ENCODE assay signal across 11 cellular contexts in the genomic region with DNA sequence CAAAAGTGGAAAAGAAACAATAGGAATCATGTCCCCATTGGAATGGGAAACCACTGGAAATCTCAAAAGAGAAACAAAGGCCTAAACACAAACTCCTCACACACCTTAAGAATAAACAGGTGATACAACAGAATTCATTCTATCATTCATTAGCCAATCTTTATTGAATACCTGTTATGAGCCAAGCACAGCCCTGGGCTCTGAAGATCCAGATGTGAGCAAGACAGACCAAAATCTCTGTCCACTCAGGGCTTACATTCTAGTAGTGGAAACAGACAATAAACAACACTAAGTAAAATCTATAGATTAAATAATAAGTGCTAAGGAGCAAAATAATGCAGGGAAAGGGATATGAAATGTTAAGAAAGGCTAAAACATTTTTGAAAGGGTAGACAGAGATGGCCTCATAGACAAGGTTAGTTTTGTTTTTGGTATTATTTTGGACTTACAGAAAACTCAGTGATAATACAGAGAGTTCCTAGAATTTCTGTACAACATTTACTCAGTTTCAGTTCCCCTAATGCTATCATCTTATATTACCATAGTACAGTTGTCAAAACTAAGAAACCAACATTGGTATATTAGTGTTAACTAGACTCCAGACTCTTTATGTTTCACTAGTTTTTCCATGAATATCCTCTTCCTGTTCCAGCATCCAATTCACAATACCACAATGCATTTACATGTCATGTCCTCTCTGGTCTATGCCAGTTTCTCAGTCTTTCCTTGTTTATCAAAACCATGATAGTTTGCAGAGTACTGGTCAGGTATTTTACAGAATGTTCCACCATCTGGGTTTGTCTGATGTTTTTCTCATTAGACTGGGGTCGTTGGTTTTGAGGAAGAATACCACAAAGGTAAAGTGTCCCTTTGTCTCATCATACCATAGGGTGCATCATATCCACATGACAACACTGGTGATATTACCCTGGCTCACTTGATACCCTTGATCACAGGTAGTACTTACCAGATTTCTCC.
A peak's percentile ranks its signal among the peaks of the same experiment; 100 is the strongest.
DNase-seq lines count a peak whose midpoint lies in the region; ATAC-seq, FAIRE-seq and TF ChIP-seq lines count a peak whose summit lies in the region.
"Had no signal": no experiment of that assay in that cellular context is flagged by ENCODE, and none has a peak within 500 bp of the region (broad histone marks: within the 10 kb centered on the region; RNA-seq: fewer than 3 reads in every experiment).

No MANE protein-coding gene starts in this region.

- peaks cover 33% of the 10 kb centered on the region for H3K4me1 ChIP-seq in GM12878 (ENCODE audit: control insufficient read depth, insufficient read depth, low read length)
- peaks cover 22 to 31% of the 10 kb centered on the region in 2 donors for H3K4me1 ChIP-seq in gastrocnemius medialis

- no peaks in the 10 kb centered on the region for H4K20me1 ChIP-seq in GM12878 (ENCODE audit: control insufficient read depth, insufficient read depth)

- 4% methylated on average over 1 of the region's 1 CpG for WGBS in GM12878 (ENCODE audit: insufficient coverage, insufficient replicate concordance, low lambda C conversion rate, missing lambda C conversion rate)

- H3K4me3 ChIP-seq in GM12878 (no peak overlapping the region), gastrocnemius medialis (no peak overlapping the region), foreskin fibroblast (ENCODE audit: low read depth in 1 of 2, low read length in 2 of 2) (no peak overlapping the region)
- H3K4me3 ChIP-seq: thoracic aorta had no signal

- RAD21 ChIA-PET in GM12878 (lab: Charles Lee; ENCODE audit: unreplicated experiment): interaction anchor here (0.7 to 0.9 kb wide), 2 partner anchors 13 to 84 kb away, joined by 3 read pairs; no protein-coding TSS in a partner anchor

- POLR2A ChIA-PET in GM12878 (lab: Charles Lee): interaction anchor here (0.6 kb wide), 1 partner anchor 465 kb away, joined by 4 read pairs; no protein-coding TSS in a partner anchor

- intact Hi-C loops in GM12878 (cut with micrococcal nuclease; ENCODE audit: unreplicated experiment): loop anchor here (5.0 kb wide), 1 partner anchor 168 kb away; no protein-coding TSS in a partner anchor
- intact Hi-C loops in gastrocnemius medialis (cut with DNase I; ENCODE audit: low total_unique reads): no loop called here

- H2AFZ ChIP-seq in GM12878 (ENCODE audit: control insufficient read depth, low read depth, low read length): 0 out of 2 replicates have a peak overlapping the region, but pooled peaks have one; percentile 16

- DNase-seq in GM12878 (ENCODE audit: low read depth, low spot score): peak; percentile 21
- no peak for DNase-seq in gastrocnemius medialis
- DNase-seq in foreskin fibroblast: no peak
- DNase-seq in stimulated activated naive CD4-positive, alpha-beta T cell treated with Interleukin-2 at 50 U/mL for 16 hours (lab: John Stamatoyannopoulos, UW): no peak
- DNase-seq in HuH-7 (ENCODE audit: low spot score): no peak
- DNase-seq: NCI-H526 treated with DMSO at 0.1 percent for 48 hours had no signal

- ATAC-seq in GM18858 (IDR thresholded peaks at IDR 0.05; ENCODE audit: unreplicated experiment) (peak; percentile 92), GM21423 (IDR thresholded peaks at IDR 0.05; ENCODE audit: unreplicated experiment) (peak; percentile 81), HG03135 (IDR thresholded peaks at IDR 0.05; ENCODE audit: unreplicated experiment) (peak; percentile 89), GM12878 (peak; percentile 96), gastrocnemius medialis (no peak)

- H3K36me3 ChIP-seq in GM12878 (ENCODE audit: control insufficient read depth in 2 of 2, insufficient read depth in 2 of 2, low read length in 1 of 2) (no peaks in the 10 kb centered on the region), gastrocnemius medialis (no peaks in the 10 kb centered on the region)
- H3K36me3 ChIP-seq: thoracic aorta had no signal

- H3K9me3 ChIP-seq in GM12878 (replicated peaks; ENCODE audit: control insufficient read depth, insufficient read depth, low read length) (no peaks in the 10 kb centered on the region), gastrocnemius medialis (no peaks in the 10 kb centered on the region)
- H3K9me3 ChIP-seq: thoracic aorta had no signal

- peak; percentile 52 for FAIRE-seq in GM12878 (lab: Jason Lieb, UNC)
- FAIRE-seq: TTC549 had no signal

- TF ChIP-seq POLR2A in GM12878 (IDR thresholded peaks at IDR 0.05; ENCODE audit: low read depth, low read length) (no peak), gastrocnemius medialis (IDR thresholded peaks at IDR 0.05) (no peak)

- 0 out of 2 replicates have a peak overlapping the region, but pooled peaks have one; percentile 11 for H3K9ac ChIP-seq in GM12878 (ENCODE audit: control insufficient read depth, insufficient read depth, low read length)

- SMC1A ChIA-PET in GM12878 (lab: Charles Lee; ENCODE audit: uncharacterized antibody, unreplicated experiment): interaction anchor here (0.6 to 1.6 kb wide), 3 partner anchors 32 to 136 kb away, joined by 3 to 5 read pairs (median 3); no protein-coding TSS in a partner anchor

- in situ Hi-C loops in GM12878 (cut with MboI) (no loop called here), gastrocnemius medialis (cut with MboI; ENCODE audit: low sequenced_read_pairs in 4 of 4) (no loop called here)

- TF ChIP-seq CTCF in GM12878 (IDR thresholded peaks at IDR 0.05 in 2 of 3, conservative IDR thresholded peaks at IDR 0.05 in 1 of 3; ENCODE audit: control insufficient read depth in 2 of 3, extremely low read depth in 1 of 3, insufficient read depth in 1 of 3, low read depth in 3 of 3, low read length in 3 of 3) (no peak), gastrocnemius medialis (IDR thresholded peaks at IDR 0.05 in 4 of 5, conservative IDR thresholded peaks at IDR 0.05 in 1 of 5) (no peak), foreskin fibroblast (IDR thresholded peaks at IDR 0.05; ENCODE audit: low read depth, low read length) (no peak)

- H3K27me3 ChIP-seq in GM12878 (replicated peaks in 1 of 2; ENCODE audit: control insufficient read depth in 2 of 2, insufficient read depth in 2 of 2, low read length in 1 of 2) (no peaks in the 10 kb centered on the region), gastrocnemius medialis (no peaks in the 10 kb centered on the region)

- H3K79me2 ChIP-seq in GM12878 (ENCODE audit: control insufficient read depth, insufficient read depth, low read length): no peaks in the 10 kb centered on the region

- TF ChIP-seq RAD21 in GM12878 (IDR thresholded peaks at IDR 0.05; ENCODE audit: insufficient read depth, low read depth, low read length): no peak

- CTCF ChIA-PET in GM12878 (lab: Yijun Ruan, JAX): interaction anchor here (0.6 to 1.0 kb wide), 3 partner anchors 14 to 156 kb away, joined by 3 read pairs; no protein-coding TSS in a partner anchor

- BruUV-seq in GM12878 (replicated peaks; lab: Mats Ljungman, UMichigan): no TSS peak

- peak overlapping the region; percentile 76 for H3K27ac ChIP-seq in GM12878 (ENCODE audit: control insufficient read depth, insufficient read depth)
- H3K27ac ChIP-seq in gastrocnemius medialis: no peak overlapping the region
- H3K27ac ChIP-seq: thoracic aorta had no signal

- TF ChIP-seq EP300 in GM12878 (IDR thresholded peaks at IDR 0.05; ENCODE audit: borderline replicate concordance in 1 of 2, control insufficient read depth in 1 of 2, low read depth in 2 of 2, low read length in 2 of 2): peak; percentile 24 to 80; a peak in 3 of 4 replicates

- peak overlapping the region; percentile 89 for H3K4me2 ChIP-seq in GM12878 (ENCODE audit: control insufficient read depth, insufficient read depth)

TF ChIP-seq in GM12878, 131 proteins besides CTCF, POLR2A, EP300 and RAD21 (continues in another document):
- TF ChIP-seq SMARCA5 (IDR thresholded peaks at IDR 0.05) (no peak), PAX5 (IDR thresholded peaks at IDR 0.05; ENCODE audit: borderline replicate concordance, low read depth, low read length) (no peak), WRNIP1 (IDR thresholded peaks at IDR 0.05; ENCODE audit: borderline replicate concordance, low read depth, low read length) (no peak), EED (IDR thresholded peaks at IDR 0.05; ENCODE audit: low read depth) (0 out of 2 replicates have a peak, but pooled peaks have one; percentile 14), SMAD5 (IDR thresholded peaks at IDR 0.05; ENCODE audit: low read depth) (no peak)
- TF ChIP-seq, protein P1, sequence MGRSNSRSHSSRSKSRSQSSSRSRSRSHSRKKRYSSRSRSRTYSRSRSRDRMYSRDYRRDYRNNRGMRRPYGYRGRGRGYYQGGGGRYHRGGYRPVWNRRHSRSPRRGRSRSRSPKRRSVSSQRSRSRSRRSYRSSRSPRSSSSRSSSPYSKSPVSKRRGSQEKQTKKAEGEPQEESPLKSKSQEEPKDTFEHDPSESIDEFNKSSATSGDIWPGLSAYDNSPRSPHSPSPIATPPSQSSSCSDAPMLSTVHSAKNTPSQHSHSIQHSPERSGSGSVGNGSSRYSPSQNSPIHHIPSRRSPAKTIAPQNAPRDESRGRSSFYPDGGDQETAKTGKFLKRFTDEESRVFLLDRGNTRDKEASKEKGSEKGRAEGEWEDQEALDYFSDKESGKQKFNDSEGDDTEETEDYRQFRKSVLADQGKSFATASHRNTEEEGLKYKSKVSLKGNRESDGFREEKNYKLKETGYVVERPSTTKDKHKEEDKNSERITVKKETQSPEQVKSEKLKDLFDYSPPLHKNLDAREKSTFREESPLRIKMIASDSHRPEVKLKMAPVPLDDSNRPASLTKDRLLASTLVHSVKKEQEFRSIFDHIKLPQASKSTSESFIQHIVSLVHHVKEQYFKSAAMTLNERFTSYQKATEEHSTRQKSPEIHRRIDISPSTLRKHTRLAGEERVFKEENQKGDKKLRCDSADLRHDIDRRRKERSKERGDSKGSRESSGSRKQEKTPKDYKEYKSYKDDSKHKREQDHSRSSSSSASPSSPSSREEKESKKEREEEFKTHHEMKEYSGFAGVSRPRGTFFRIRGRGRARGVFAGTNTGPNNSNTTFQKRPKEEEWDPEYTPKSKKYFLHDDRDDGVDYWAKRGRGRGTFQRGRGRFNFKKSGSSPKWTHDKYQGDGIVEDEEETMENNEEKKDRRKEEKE (IDR thresholded peaks at IDR 0.05): no peak
- TF ChIP-seq, protein P2, sequence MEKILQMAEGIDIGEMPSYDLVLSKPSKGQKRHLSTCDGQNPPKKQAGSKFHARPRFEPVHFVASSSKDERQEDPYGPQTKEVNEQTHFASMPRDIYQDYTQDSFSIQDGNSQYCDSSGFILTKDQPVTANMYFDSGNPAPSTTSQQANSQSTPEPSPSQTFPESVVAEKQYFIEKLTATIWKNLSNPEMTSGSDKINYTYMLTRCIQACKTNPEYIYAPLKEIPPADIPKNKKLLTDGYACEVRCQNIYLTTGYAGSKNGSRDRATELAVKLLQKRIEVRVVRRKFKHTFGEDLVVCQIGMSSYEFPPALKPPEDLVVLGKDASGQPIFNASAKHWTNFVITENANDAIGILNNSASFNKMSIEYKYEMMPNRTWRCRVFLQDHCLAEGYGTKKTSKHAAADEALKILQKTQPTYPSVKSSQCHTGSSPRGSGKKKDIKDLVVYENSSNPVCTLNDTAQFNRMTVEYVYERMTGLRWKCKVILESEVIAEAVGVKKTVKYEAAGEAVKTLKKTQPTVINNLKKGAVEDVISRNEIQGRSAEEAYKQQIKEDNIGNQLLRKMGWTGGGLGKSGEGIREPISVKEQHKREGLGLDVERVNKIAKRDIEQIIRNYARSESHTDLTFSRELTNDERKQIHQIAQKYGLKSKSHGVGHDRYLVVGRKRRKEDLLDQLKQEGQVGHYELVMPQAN (conservative IDR thresholded peaks at IDR 0.05): no peak

Comparison
In these comparisons a context has a peak if more than half of its experiments do, and no peak if none do; other contexts are left out.
1. ATAC-seq: peak in GM18858 (single experiment), GM21423 (single experiment), HG03135 (single experiment) and GM12878 (single experiment); none in gastrocnemius medialis (0 of 2).